In genomic region chr17:50056217-50056960, GRCh38 we compare ENCODE assay signal across 7 cellular contexts. TPM values are rescaled to one million over a fixed set of nuclear protein-coding genes. Genes with fewer than 3 reads are reported as not detected.
A peak's percentile ranks its signal among the peaks of the same experiment; 100 is the strongest.
DNase-seq lines count a peak whose midpoint lies in the region; ATAC-seq and TF ChIP-seq lines count a peak whose summit lies in the region.

No MANE protein-coding gene starts in this region.

- ATAC-seq in GM18505 (IDR thresholded peaks at IDR 0.05; ENCODE audit: unreplicated experiment) = peak; percentile 59

- peak; percentile 58 for TF ChIP-seq CTCF in left ventricle myocardium inferior (IDR thresholded peaks at IDR 0.05; ENCODE audit: borderline replicate concordance)

- DNase-seq in HuH-7.5 (ENCODE audit: low spot score) (peak; percentile 72), SHP77 (lab: John Stamatoyannopoulos, UW) (peak; percentile 82 to 85), left ventricle myocardium inferior (peak; percentile 55), retina (peak; percentile 85), NK-92 (lab: John Stamatoyannopoulos, UW; ENCODE audit: unreplicated experiment) (no peak)
- peak; percentile 69 for DNase-seq in activated naive CD4-positive, alpha-beta T cell treated with anti-CD3 and anti-CD28 coated beads, Interleukin-2, amount 50 U/mL, for 16 hours

- H3K27me3 ChIP-seq in left ventricle myocardium inferior (ENCODE audit: low read depth) = no peaks in the 10 kb centered on the region

- peak overlapping the region; percentile 91 for H3K27ac ChIP-seq in left ventricle myocardium inferior (replicated peaks)

- H3K9me3 ChIP-seq in left ventricle myocardium inferior (replicated peaks) = no peaks in the 10 kb centered on the region

- H3K4me3 ChIP-seq in left ventricle myocardium inferior = peak overlapping the region; percentile 83

- H3K36me3 ChIP-seq in left ventricle myocardium inferior = no peaks in the 10 kb centered on the region

- intact Hi-C loops in left ventricle myocardium inferior (cut with micrococcal nuclease) = no loop called here

- TF ChIP-seq POLR2A in GM18505 (IDR thresholded peaks at IDR 0.05; ENCODE audit: borderline replicate concordance, extremely low read depth, insufficient read depth, insufficient read length) = no peak

- peaks cover 90% of the 10 kb centered on the region for H3K4me1 ChIP-seq in left ventricle myocardium inferior

RNA-seq across cellular contexts. Expression of gene ITGA3, which starts 0.5 kb away (rescaled TPM):
- total RNA-seq in left ventricle myocardium inferior = 17.0 TPM

RNA-seq across cellular contexts. Expression of gene PDK2, which starts 38.8 kb away (rescaled TPM):
- total RNA-seq in left ventricle myocardium inferior = 206 TPM
